ENCODE assay signal across 8 cellular contexts in genomic region chr9:136118367-136119258, GRCh38. TPM values are rescaled to one million over a fixed set of nuclear protein-coding genes. Genes with fewer than 3 reads are reported as not detected.
DNase-seq lines count a peak whose midpoint lies in the region; ATAC-seq and TF ChIP-seq lines count a peak whose summit lies in the region.

TMEM250 (minus strand) TSS chr9:136118875; CDS start chr9:136116900, 1,975 bp downstream.

- peak; percentile 88 for DNase-seq in DMS153 (lab: John Stamatoyannopoulos, UW)
- peak; percentile 97 for DNase-seq in OCI-M1 (lab: John Stamatoyannopoulos, UW)
- DNase-seq in activated T-cell treated with anti-CD3 and anti-CD28 coated beads for 24 hours (ENCODE audit: low read depth), result peak; percentile 96
- DNase-seq in epithelial cell of esophagus (ENCODE audit: low read depth), result peak; percentile 96
- peak; percentile 95 for DNase-seq in stimulated activated CD8-positive, alpha-beta memory T cell treated with anti-CD3 and anti-CD28 coated beads, Interleukin-2, amount 100 ng/mL, for 48 hours (ENCODE audit: low read depth in 2 of 2)

- H3K4me3 ChIP-seq in epithelial cell of esophagus (ENCODE audit: low read length), result peak within 1 kb of the TSS; percentile 59
- H3K4me3 ChIP-seq in mononuclear cell (ENCODE audit: low read length), result peak within 1 kb of the TSS; percentile 68

- H3K27ac Mint-ChIP-seq in IgD-negative memory B cell, result peak within 1 kb of the TSS; percentile 91 to 97 (median 93)

- H3K4me1 Mint-ChIP-seq in IgD-negative memory B cell, result peaks cover 0 to 9% (median 2%) of the 10 kb centered on the region in 3 donors

- H3K27me3 Mint-ChIP-seq in IgD-negative memory B cell, result no peaks in the 10 kb centered on the region

- H3K27me3 ChIP-seq in mononuclear cell (ENCODE audit: insufficient read depth, low read length), result no peaks in the 10 kb centered on the region

- peak; percentile 72 for ATAC-seq in GM21529 (IDR thresholded peaks at IDR 0.05; ENCODE audit: unreplicated experiment)

- peaks cover 2% of the 10 kb centered on the region for H3K36me3 Mint-ChIP-seq in IgD-negative memory B cell

- peak within 1 kb of the TSS; percentile 82 to 95 (median 92) for H3K4me3 Mint-ChIP-seq in IgD-negative memory B cell

- peaks cover 35% of the 10 kb centered on the region for H3K4me1 ChIP-seq in mononuclear cell (ENCODE audit: insufficient read depth, low read length)

- TF ChIP-seq CTCF in epithelial cell of esophagus (IDR thresholded peaks at IDR 0.05; ENCODE audit: insufficient read depth, low read depth, low read length, missing control alignments), result no peak

- H3K9me3 Mint-ChIP-seq in IgD-negative memory B cell, result no peaks in the 10 kb centered on the region

- no peaks in the 10 kb centered on the region for H3K9me3 ChIP-seq in mononuclear cell (ENCODE audit: low read depth, low read length)

RNA-seq across cellular contexts. Expression of gene TMEM250, which starts in this region (rescaled TPM):
- 30.3 TPM for polyA plus RNA-seq in IgD-negative memory B cell
- 5.6 TPM for total RNA-seq in mononuclear cell

Comparison
In these comparisons a context has a peak if more than half of its experiments do, and no peak if none do; other contexts are left out.
1. Peak in every context shown above with its lines: DNase-seq, ATAC-seq and H3K4me3 ChIP-seq.